In the genomic region with DNA sequence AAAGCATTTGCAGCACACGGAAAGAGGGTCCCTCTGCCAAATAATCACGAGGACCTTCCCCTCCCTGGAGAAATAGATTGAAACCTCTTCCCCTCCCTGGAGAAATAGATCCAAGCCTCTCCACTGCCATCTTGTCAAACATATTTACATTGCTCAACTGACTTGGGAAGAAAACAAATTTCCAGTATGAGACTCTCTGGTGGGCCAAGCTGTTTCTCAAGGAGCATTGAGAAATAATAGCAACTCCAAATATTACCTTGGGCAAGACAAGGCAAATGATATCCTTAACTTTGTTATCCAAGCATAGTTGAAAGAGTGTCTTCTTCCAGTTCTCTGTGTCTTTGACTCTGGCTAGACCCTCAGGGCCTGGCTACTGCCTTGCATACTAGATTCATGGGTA, we compare ENCODE assay signal across 25 cellular contexts. TPM values are rescaled to one million over a fixed set of nuclear protein-coding genes. Genes with fewer than 3 reads are reported as not detected.
"Had no signal": no experiment of that assay in that cellular context is flagged by ENCODE, and none has a peak within 500 bp of the region (broad histone marks: within the 10 kb centered on the region; RNA-seq: fewer than 3 reads in every experiment).

No MANE protein-coding gene starts in this region.

- H3K36me3 Mint-ChIP-seq: immature natural killer cell, mesothelial cell of epicardium, naive B cell had no signal

- H3K36me3 ChIP-seq: esophagus muscularis mucosa, gastrocnemius medialis, heart left ventricle, lower lobe of right lung had no signal

- ATAC-seq: gastrocnemius medialis, heart left ventricle, left colon, left lobe of liver, left ventricle myocardium superior, lower lobe of right lung, mucosa of descending colon had no signal

- H3K4me3 ChIP-seq: coronary artery, dorsolateral prefrontal cortex, esophagus muscularis mucosa, gastrocnemius medialis, heart left ventricle, hepatocyte, lower lobe of right lung, mucosa of descending colon had no signal

- DNase-seq: dermis blood vessel endothelial cell; dorsolateral prefrontal cortex; effector CD4-positive, alpha-beta T cell; effector memory CD4-positive, alpha-beta T cell; foreskin fibroblast; foreskin melanocyte; gastrocnemius medialis; heart left ventricle; hypothalamus; immature natural killer cell; islet precursor cell; kidney; kidney glomerular epithelial cell; left colon; left ventricle myocardium superior; lower lobe of right lung; mesendoderm; mucosa of descending colon; naive B cell had no signal

- H3K4me1 Mint-ChIP-seq: immature natural killer cell, naive B cell had no signal

- H2AFZ ChIP-seq: hepatocyte had no signal

- H3K9me3 ChIP-seq: esophagus muscularis mucosa, gastrocnemius medialis, heart left ventricle, lower lobe of right lung, mucosa of descending colon had no signal

- H3K27ac ChIP-seq: coronary artery, dorsolateral prefrontal cortex, esophagus muscularis mucosa, gastrocnemius medialis, hepatocyte, lower lobe of right lung had no signal

- H3K27ac Mint-ChIP-seq: immature natural killer cell, mesothelial cell of epicardium, naive B cell had no signal

- H3K9me3 Mint-ChIP-seq: naive B cell had no signal

- H3K4me1 ChIP-seq: esophagus muscularis mucosa, lower lobe of right lung had no signal

- H3K4me3 Mint-ChIP-seq: immature natural killer cell, mesothelial cell of epicardium, naive B cell had no signal

- H3K27me3 ChIP-seq: esophagus muscularis mucosa, gastrocnemius medialis, heart left ventricle, hepatocyte had no signal

- H3K4me2 ChIP-seq: hepatocyte had no signal

- H3K79me2 ChIP-seq: hepatocyte had no signal

RNA-seq across cellular contexts. Expression of a gene that starts 45.2 kb away (rescaled TPM):
- total RNA-seq: dermis blood vessel endothelial cell, endothelial cell of umbilical vein had no signal
